Comparison of ENCODE assay signal across 1 cellular context in the genomic region with DNA sequence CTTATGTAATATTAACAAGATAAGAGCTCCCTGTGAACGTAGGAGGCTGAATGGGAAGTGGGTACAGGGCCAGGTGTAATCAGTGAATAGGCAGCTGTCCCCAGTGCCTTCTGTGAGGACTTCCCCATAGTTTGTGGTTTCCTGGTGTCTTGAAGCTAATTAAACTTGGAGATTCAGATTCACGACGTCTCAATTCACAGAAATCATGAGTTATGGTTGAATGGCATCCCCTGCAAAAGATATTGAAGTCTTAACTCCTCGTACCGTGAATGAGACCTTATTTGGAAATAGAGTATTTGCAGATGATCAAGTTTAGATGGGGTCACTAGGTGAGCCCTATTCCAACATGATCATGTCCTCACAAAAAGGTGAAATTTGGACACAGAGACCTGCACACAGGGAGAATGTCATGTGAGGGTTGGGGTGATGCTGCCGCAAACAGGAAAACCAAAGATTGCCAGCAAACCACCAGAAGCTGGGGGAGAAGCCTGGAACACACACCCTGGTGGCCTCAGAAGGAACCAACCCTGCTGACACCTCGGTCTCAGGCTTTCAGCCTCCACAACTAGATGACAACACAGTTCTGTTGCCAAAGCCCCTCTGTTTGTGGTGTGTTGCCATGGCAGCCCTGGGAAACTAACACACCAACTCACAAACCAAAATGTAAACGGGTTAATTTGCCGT.
TF ChIP-seq lines count a peak whose summit lies in the region.

No MANE protein-coding gene starts in this region.

TF ChIP-seq in SK-N-SH, 30 proteins besides CTCF, POLR2A, EP300 and RAD21 (continued from another document):
- TF ChIP-seq, protein P1, sequence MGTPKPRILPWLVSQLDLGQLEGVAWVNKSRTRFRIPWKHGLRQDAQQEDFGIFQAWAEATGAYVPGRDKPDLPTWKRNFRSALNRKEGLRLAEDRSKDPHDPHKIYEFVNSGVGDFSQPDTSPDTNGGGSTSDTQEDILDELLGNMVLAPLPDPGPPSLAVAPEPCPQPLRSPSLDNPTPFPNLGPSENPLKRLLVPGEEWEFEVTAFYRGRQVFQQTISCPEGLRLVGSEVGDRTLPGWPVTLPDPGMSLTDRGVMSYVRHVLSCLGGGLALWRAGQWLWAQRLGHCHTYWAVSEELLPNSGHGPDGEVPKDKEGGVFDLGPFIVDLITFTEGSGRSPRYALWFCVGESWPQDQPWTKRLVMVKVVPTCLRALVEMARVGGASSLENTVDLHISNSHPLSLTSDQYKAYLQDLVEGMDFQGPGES (IDR thresholded peaks at IDR 0.05; ENCODE audit: low read depth, low read length), result no peak
- TF ChIP-seq FOSL2 (IDR thresholded peaks at IDR 0.05; ENCODE audit: borderline replicate concordance, low read depth), result no peak
- no peak for TF ChIP-seq GATA2 (CRISPR knock-in tag; IDR thresholded peaks at IDR 0.05)
- TF ChIP-seq MEF2A (IDR thresholded peaks at IDR 0.05; ENCODE audit: borderline replicate concordance, low read depth), result no peak
- TF ChIP-seq, protein P2, sequence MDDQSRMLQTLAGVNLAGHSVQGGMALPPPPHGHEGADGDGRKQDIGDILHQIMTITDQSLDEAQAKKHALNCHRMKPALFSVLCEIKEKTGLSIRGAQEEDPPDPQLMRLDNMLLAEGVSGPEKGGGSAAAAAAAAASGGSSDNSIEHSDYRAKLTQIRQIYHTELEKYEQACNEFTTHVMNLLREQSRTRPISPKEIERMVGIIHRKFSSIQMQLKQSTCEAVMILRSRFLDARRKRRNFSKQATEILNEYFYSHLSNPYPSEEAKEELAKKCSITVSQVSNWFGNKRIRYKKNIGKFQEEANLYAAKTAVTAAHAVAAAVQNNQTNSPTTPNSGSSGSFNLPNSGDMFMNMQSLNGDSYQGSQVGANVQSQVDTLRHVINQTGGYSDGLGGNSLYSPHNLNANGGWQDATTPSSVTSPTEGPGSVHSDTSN (IDR thresholded peaks at IDR 0.05), result no peak
- no peak for TF ChIP-seq RCOR1 (IDR thresholded peaks at IDR 0.05; ENCODE audit: low read length)
- no peak for TF ChIP-seq ELF1 (IDR thresholded peaks at IDR 0.05)
- TF ChIP-seq NRF1 (IDR thresholded peaks at IDR 0.05; ENCODE audit: low read depth, low read length), result no peak
- no peak for TF ChIP-seq TEAD4 (IDR thresholded peaks at IDR 0.05; ENCODE audit: borderline replicate concordance, insufficient read depth)
- TF ChIP-seq CHD2 (IDR thresholded peaks at IDR 0.05; ENCODE audit: low read length, partially characterized antibody), result no peak
- TF ChIP-seq MXI1 (IDR thresholded peaks at IDR 0.05; ENCODE audit: low read depth, low read length), result no peak
- TF ChIP-seq SMC3 (IDR thresholded peaks at IDR 0.05; ENCODE audit: low read depth, low read length), result no peak
- TF ChIP-seq POLR2AphosphoS5 (IDR thresholded peaks at IDR 0.05; ENCODE audit: low read depth, low read length), result no peak
- TF ChIP-seq RXRA (IDR thresholded peaks at IDR 0.05; ENCODE audit: borderline replicate concordance, low read depth), result no peak
- no peak for TF ChIP-seq SIN3A (IDR thresholded peaks at IDR 0.05; ENCODE audit: borderline replicate concordance, low read depth, low read length)
